12 cellular contexts compared by ENCODE assay signal in the genomic region with DNA sequence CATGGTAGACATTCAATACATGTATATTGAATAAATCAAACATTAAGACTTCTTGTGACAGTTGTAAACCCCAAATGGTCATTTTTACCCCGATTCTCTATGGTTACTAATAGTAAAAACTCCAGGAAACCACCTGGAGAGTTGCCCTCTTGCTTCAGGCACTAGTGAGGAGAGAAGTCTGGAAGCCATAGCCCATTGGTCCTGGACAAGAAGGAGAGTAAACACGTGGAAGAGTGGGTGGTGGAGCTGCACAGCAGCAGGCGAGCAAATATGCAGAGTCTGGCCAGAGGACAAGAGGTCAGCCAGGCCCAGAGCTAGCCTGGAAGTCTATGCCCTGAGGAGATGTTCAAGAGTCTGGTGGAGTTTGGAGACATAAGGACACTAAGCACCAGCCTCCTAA. TPM values are rescaled to one million over a fixed set of nuclear protein-coding genes. Genes with fewer than 3 reads are reported as not detected.
DNase-seq lines count a peak whose midpoint lies in the region; ATAC-seq, FAIRE-seq and TF ChIP-seq lines count a peak whose summit lies in the region.
"Had no signal": no experiment of that assay in that cellular context is flagged by ENCODE, and none has a peak within 500 bp of the region (broad histone marks: within the 10 kb centered on the region; RNA-seq: fewer than 3 reads in every experiment).

No MANE protein-coding gene starts in this region.

- no peak for TF ChIP-seq EP300 in K562 (IDR thresholded peaks at IDR 0.05; ENCODE audit: low read length)

- H3K27me3 ChIP-seq in K562 (ENCODE audit: control insufficient read depth in 2 of 2, insufficient read depth in 2 of 2, low read length in 2 of 2) = no peaks in the 10 kb centered on the region
- no peaks in the 10 kb centered on the region for H3K27me3 ChIP-seq in stomach smooth muscle (ENCODE audit: control insufficient read depth in 1 of 2, insufficient read depth in 2 of 2, low read length in 2 of 2)

- no TSS peak for BruUV-seq in K562 (replicated peaks; lab: Mats Ljungman, UMichigan)

- H3K9me3 Mint-ChIP-seq in stimulated activated memory B cell treated with anti-CD40 and anti-IgM and Interleukin-4, amounts not matched to agents 10 μg/mL and 1 μg/mL and 100 μg/mL, for 72 hours = no peaks in the 10 kb centered on the region

- H3K4me1 ChIP-seq in K562 (replicated peaks in 1 of 2; ENCODE audit: control insufficient read depth in 2 of 2, insufficient read depth in 2 of 2, low read length in 2 of 2) = peaks cover 30 to 38% of the 10 kb centered on the region in 2 experiments
- peaks cover 52% of the 10 kb centered on the region for H3K4me1 ChIP-seq in stomach smooth muscle (ENCODE audit: control insufficient read depth, insufficient read depth, low read length)
- H3K4me1 ChIP-seq: foreskin keratinocyte had no signal

- intact Hi-C loops in K562 (cut with micrococcal nuclease) = loop anchor here (1.0 to 10.0 kb wide), 4 partner anchors 19 to 263 kb away; a partner anchor contains a TSS

- DNase-seq in GM04504 (ENCODE audit: low read depth) (peak; percentile 98), K562 (ENCODE audit: extremely low read depth in 1 of 4, low spot score in 3 of 4) (peak in 1 of 4 experiments; percentile 37), hepatic stellate cell (ENCODE audit: low spot score) (peak; percentile 39), HEK293T (ENCODE audit: extremely low spot score) (no peak), cortex of kidney (lab: John Stamatoyannopoulos, UW) (no peak)
- DNase-seq: foreskin keratinocyte, NCI-H187 treated with DMSO at 0.1 percent for 48 hours had no signal

- no peak overlapping the region for H3K4me3 Mint-ChIP-seq in stimulated activated memory B cell treated with anti-CD40 and anti-IgM and Interleukin-4, amounts not matched to agents 10 μg/mL and 1 μg/mL and 100 μg/mL, for 72 hours

- no peaks in the 10 kb centered on the region for H3K9me1 ChIP-seq in K562 (ENCODE audit: control insufficient read depth, insufficient read depth, low read length)

- ATAC-seq in K562 = no peak; the same call in 2 of the 3 replicates
- no peak for ATAC-seq in stimulated activated memory B cell treated with anti-CD40 and anti-IgM and Interleukin-4, amounts not matched to agents 10 μg/mL and 1 μg/mL and 100 μg/mL, for 72 hours
- no peak for ATAC-seq in GM18907 (IDR thresholded peaks at IDR 0.05; ENCODE audit: unreplicated experiment)
- ATAC-seq: foreskin keratinocyte, left colon had no signal

- H3K36me3 ChIP-seq in K562 (ENCODE audit: control insufficient read depth, insufficient read depth, low read length) (no peaks in the 10 kb centered on the region), stomach smooth muscle (ENCODE audit: control insufficient read depth in 2 of 2, insufficient read depth in 2 of 2, low read length in 2 of 2) (peaks cover 22 to 24% of the 10 kb centered on the region in 2 donors)

- H3K9me3 ChIP-seq in K562 (replicated peaks; ENCODE audit: control insufficient read depth, insufficient read depth, low read depth, low read length) (no peaks in the 10 kb centered on the region), stomach smooth muscle (ENCODE audit: control insufficient read depth in 2 of 2, low read length in 2 of 2) (no peaks in the 10 kb centered on the region)

- H3K9ac ChIP-seq in K562 (ENCODE audit: insufficient read depth in 1 of 2, low read depth in 2 of 2, low read length in 2 of 2) (no peak overlapping the region), stomach smooth muscle (ENCODE audit: low read length in 2 of 2) (no peak overlapping the region)

- H2AFZ ChIP-seq in K562 (ENCODE audit: low read depth, low read length) = peak overlapping the region; percentile 36

- 9% methylated on average over 3 of the region's 3 CpGs for WGBS in K562 (ENCODE audit: insufficient coverage, low coverage, missing lambda C conversion rate)

- H3K27me3 Mint-ChIP-seq in stimulated activated memory B cell treated with anti-CD40 and anti-IgM and Interleukin-4, amounts not matched to agents 10 μg/mL and 1 μg/mL and 100 μg/mL, for 72 hours = no peaks in the 10 kb centered on the region

- H3K27ac ChIP-seq in K562 (ENCODE audit: extremely low read depth, low read depth, low read length) (no peak overlapping the region), stomach smooth muscle (ENCODE audit: low read length) (peak overlapping the region; percentile 62)
- H3K27ac ChIP-seq: foreskin keratinocyte had no signal

- no peak for TF ChIP-seq POLR2A in K562 (conservative IDR thresholded peaks at IDR 0.05)

- no peaks in the 10 kb centered on the region for H3K79me2 ChIP-seq in K562 (ENCODE audit: control insufficient read depth, insufficient read depth, low read length)

- in situ Hi-C loops in K562 (cut with MboI) = no loop called here

- TF ChIP-seq CTCF in K562 (IDR thresholded peaks at IDR 0.05 in 2 of 3, conservative IDR thresholded peaks at IDR 0.05 in 1 of 3; ENCODE audit: insufficient read depth in 2 of 3, low read depth in 1 of 3, low read length in 3 of 3) = no peak

- no peak overlapping the region for H3K27ac Mint-ChIP-seq in stimulated activated memory B cell treated with anti-CD40 and anti-IgM and Interleukin-4, amounts not matched to agents 10 μg/mL and 1 μg/mL and 100 μg/mL, for 72 hours

- no peak overlapping the region for H3K4me2 ChIP-seq in K562 (ENCODE audit: insufficient read depth, low read length)

- CTCF ChIA-PET in K562 (lab: Yijun Ruan, JAX; ENCODE audit: low intra/inter-chr PET ratio) (no interaction called here), HEK293T (lab: Yijun Ruan, JAX) (no interaction called here)

- no peak overlapping the region for H3K4me3 ChIP-seq in K562
- no peak overlapping the region for H3K4me3 ChIP-seq in stomach smooth muscle (ENCODE audit: low read length in 2 of 2)

- H4K20me1 ChIP-seq in K562 (replicated peaks; ENCODE audit: control insufficient read depth, insufficient read depth, low read length) = no peaks in the 10 kb centered on the region

- POLR2A ChIA-PET in K562 (lab: Yijun Ruan, JAX) (interaction anchor here (0.7 to 2.9 kb wide), 2 partner anchors 11 to 72 kb away, joined by 3 to 12 read pairs; no protein-coding TSS in a partner anchor), HEK293T (lab: Yijun Ruan, JAX) (interaction anchor here (0.7 to 1.5 kb wide), 5 partner anchors 9 to 46 kb away, joined by 3 to 4 read pairs (median 3); a partner anchor contains a TSS)

- H3K4me1 Mint-ChIP-seq in stimulated activated memory B cell treated with anti-CD40 and anti-IgM and Interleukin-4, amounts not matched to agents 10 μg/mL and 1 μg/mL and 100 μg/mL, for 72 hours = peaks cover 6% of the 10 kb centered on the region

- H3K36me3 Mint-ChIP-seq in stimulated activated memory B cell treated with anti-CD40 and anti-IgM and Interleukin-4, amounts not matched to agents 10 μg/mL and 1 μg/mL and 100 μg/mL, for 72 hours = no peaks in the 10 kb centered on the region

- no peak for TF ChIP-seq RAD21 in K562 (CRISPR knock-in tag; conservative IDR thresholded peaks at IDR 0.05 in 1 of 2, IDR thresholded peaks at IDR 0.05 in 1 of 2)

- no peak for FAIRE-seq in K562 (lab: Jason Lieb, UNC)
- FAIRE-seq: RCC 7860 had no signal

RNA-seq across cellular contexts. Expression of a gene that starts 17.7 kb away (rescaled TPM):
- total RNA-seq in K562 (2011; cell fraction: chromatin; rRNA removed; ENCODE audit: low replicate concordance) = 0.79 and 2.3 TPM in 2 replicates
- total RNA-seq in K562 (2011; cell fraction: nucleolus; rRNA removed) = 1.4 and 1.5 TPM in 2 replicates
- total RNA-seq in K562 (2011; cell fraction: nucleoplasm; rRNA removed) = 0.81 and 0.92 TPM in 2 replicates
- 0.09 and 0.20 TPM in 2 replicates for total RNA-seq in K562 (2014; rRNA removed)
- total RNA-seq in K562 (2014; rRNA removed; fragmentation: Illumina TruSeq; extraction: Trizol) = 0.04 and 0.06 TPM in 2 replicates
- total RNA-seq in K562 (2015; rRNA removed; fragmentation: Illumina TruSeq; extraction: Trizol) = 0.14 and 0.19 TPM in 2 replicates
- 0.45 and 0.49 TPM in 2 replicates for total RNA-seq in K562 (2021)
- polyA plus RNA-seq in K562 (2011; rRNA removed) = 0.08 and 0.23 TPM in 2 replicates
- 0.12 and 0.16 TPM in 2 replicates for polyA plus RNA-seq in K562 (2011; cell fraction: cytosol; rRNA removed)
- 0.74 and 1.4 TPM in 2 replicates for polyA plus RNA-seq in K562 (2011; cell fraction: nucleus; rRNA removed)
- polyA plus RNA-seq in K562 (2012) = 0.27 and 0.53 TPM in 2 replicates
- polyA plus RNA-seq in K562 (2014; fragmentation: Illumina TruSeq; extraction: Trizol) = 0.17 and 0.18 TPM in 2 replicates
- polyA plus RNA-seq in K562 (2014; fragmentation: Nextera tagmentation; extraction: Ambion mirVana) = not detected
- under 0.01 and 0.19 TPM in 2 replicates for polyA plus RNA-seq in K562 (2014; rRNA removed)
- 0.18 and 0.21 TPM in 2 replicates for polyA minus RNA-seq in K562 (2011; rRNA and poly(A)+ RNA removed)
- 0.48 and 0.91 TPM in 2 replicates for polyA minus RNA-seq in K562 (2011; cell fraction: cytosol; rRNA and poly(A)+ RNA removed)
- 0.54 and 0.78 TPM in 2 replicates for polyA minus RNA-seq in K562 (2011; cell fraction: nucleus; rRNA and poly(A)+ RNA removed)

RNA-seq across cellular contexts. Expression of a gene that starts 18.6 kb away (rescaled TPM):
- total RNA-seq in K562 (2011; cell fraction: chromatin; rRNA removed; ENCODE audit: low replicate concordance) = 85.5 and 108 TPM in 2 replicates
- 98.2 and 104 TPM in 2 replicates for total RNA-seq in K562 (2011; cell fraction: nucleolus; rRNA removed)
- 118 and 162 TPM in 2 replicates for total RNA-seq in K562 (2011; cell fraction: nucleoplasm; rRNA removed)
- total RNA-seq in K562 (2014; rRNA removed) (11.9 and 16.6 TPM in 2 replicates), K562 (2014; rRNA removed; fragmentation: Illumina TruSeq; extraction: Trizol) (7.5 TPM in 2 replicates), K562 (2015; rRNA removed; fragmentation: Illumina TruSeq; extraction: Trizol) (15.0 and 16.3 TPM in 2 replicates), K562 (2021) (45.5 and 50.2 TPM in 2 replicates)
- polyA plus RNA-seq in K562 (2011; rRNA removed) (29.4 and 54.6 TPM in 2 replicates), K562 (2014; fragmentation: Illumina TruSeq; extraction: Trizol) (59.9 and 75.8 TPM in 2 replicates), K562 (2014; fragmentation: Nextera tagmentation; extraction: Ambion mirVana) (10 to 100 TPM in 1 of 2 experiments, 1 to 10 TPM in 1; 9.4 to 15.7 TPM), K562 (2014; rRNA removed) (25.8 and 38.7 TPM in 2 replicates)
- polyA plus RNA-seq in K562 (2011; cell fraction: cytosol; rRNA removed) = 35.7 and 56.0 TPM in 2 replicates
- polyA plus RNA-seq in K562 (2011; cell fraction: nucleus; rRNA removed) = 88.3 and 109 TPM in 2 replicates
- polyA plus RNA-seq in K562 (2012) = 62.0 and 173 TPM in 2 replicates
- polyA minus RNA-seq in K562 (2011; rRNA and poly(A)+ RNA removed) = 27.0 and 40.7 TPM in 2 replicates
- polyA minus RNA-seq in K562 (2011; cell fraction: cytosol; rRNA and poly(A)+ RNA removed) = 42.1 and 45.9 TPM in 2 replicates
- 22.3 and 26.4 TPM in 2 replicates for polyA minus RNA-seq in K562 (2011; cell fraction: nucleus; rRNA and poly(A)+ RNA removed)

RNA-seq across cellular contexts. Expression of a gene that starts 25.9 kb away (rescaled TPM):
- total RNA-seq in K562 (2011; cell fraction: chromatin; rRNA removed; ENCODE audit: low replicate concordance) = 41.3 and 76.7 TPM in 2 replicates
- 44.1 and 46.0 TPM in 2 replicates for total RNA-seq in K562 (2011; cell fraction: nucleolus; rRNA removed)
- 51.3 and 101 TPM in 2 replicates for total RNA-seq in K562 (2011; cell fraction: nucleoplasm; rRNA removed)
- 131 and 181 TPM in 2 replicates for total RNA-seq in K562 (2014; rRNA removed)
- total RNA-seq in K562 (2014; rRNA removed; fragmentation: Illumina TruSeq; extraction: Trizol) = 78.6 and 96.2 TPM in 2 replicates
- 89.5 and 105 TPM in 2 replicates for total RNA-seq in K562 (2015; rRNA removed; fragmentation: Illumina TruSeq; extraction: Trizol)
- total RNA-seq in K562 (2021) = 153 and 154 TPM in 2 replicates
- polyA plus RNA-seq in K562 (2011; rRNA removed) = 166 and 197 TPM in 2 replicates
- 173 and 272 TPM in 2 replicates for polyA plus RNA-seq in K562 (2011; cell fraction: cytosol; rRNA removed)
- 214 and 295 TPM in 2 replicates for polyA plus RNA-seq in K562 (2011; cell fraction: nucleus; rRNA removed)
- 232 and 237 TPM in 2 replicates for polyA plus RNA-seq in K562 (2012)
- 120 and 148 TPM in 2 replicates for polyA plus RNA-seq in K562 (2014; fragmentation: Illumina TruSeq; extraction: Trizol)
- 10 to 100 TPM; 19.5 to 28.2 TPM for polyA plus RNA-seq in K562 (2014; fragmentation: Nextera tagmentation; extraction: Ambion mirVana)
- polyA plus RNA-seq in K562 (2014; rRNA removed) = 121 and 186 TPM in 2 replicates
- 36.3 and 56.6 TPM in 2 replicates for polyA minus RNA-seq in K562 (2011; rRNA and poly(A)+ RNA removed)
- polyA minus RNA-seq in K562 (2011; cell fraction: cytosol; rRNA and poly(A)+ RNA removed) = 49.1 and 55.1 TPM in 2 replicates
- polyA minus RNA-seq in K562 (2011; cell fraction: nucleus; rRNA and poly(A)+ RNA removed) = 25.6 and 30.0 TPM in 2 replicates

RNA-seq across cellular contexts. Expression of a gene that starts 34.3 kb away (rescaled TPM):
- total RNA-seq in K562 (2011; cell fraction: chromatin; rRNA removed; ENCODE audit: low replicate concordance) = 143 and 177 TPM in 2 replicates
- 86.9 and 104 TPM in 2 replicates for total RNA-seq in K562 (2011; cell fraction: nucleolus; rRNA removed)
- total RNA-seq in K562 (2011; cell fraction: nucleoplasm; rRNA removed) = 98.0 and 109 TPM in 2 replicates
- total RNA-seq in K562 (2014; rRNA removed) (43.3 and 54.7 TPM in 2 replicates), K562 (2014; rRNA removed; fragmentation: Illumina TruSeq; extraction: Trizol) (47.0 and 50.4 TPM in 2 replicates), K562 (2015; rRNA removed; fragmentation: Illumina TruSeq; extraction: Trizol) (57.3 and 59.0 TPM in 2 replicates), K562 (2021) (57.9 and 58.9 TPM in 2 replicates)
- polyA plus RNA-seq in K562 (2011; rRNA removed) (95.9 and 108 TPM in 2 replicates), K562 (2014; fragmentation: Illumina TruSeq; extraction: Trizol) (83.6 and 86.9 TPM in 2 replicates), K562 (2014; fragmentation: Nextera tagmentation; extraction: Ambion mirVana) (10 to 100 TPM; 49.3 to 85.1 TPM), K562 (2014; rRNA removed) (54.5 and 57.3 TPM in 2 replicates)
- polyA plus RNA-seq in K562 (2011; cell fraction: cytosol; rRNA removed) = 106 and 115 TPM in 2 replicates
- 190 and 247 TPM in 2 replicates for polyA plus RNA-seq in K562 (2011; cell fraction: nucleus; rRNA removed)
- 56.9 and 91.3 TPM in 2 replicates for polyA plus RNA-seq in K562 (2012)
- 81.2 and 84.6 TPM in 2 replicates for polyA minus RNA-seq in K562 (2011; rRNA and poly(A)+ RNA removed)
- polyA minus RNA-seq in K562 (2011; cell fraction: cytosol; rRNA and poly(A)+ RNA removed) = 31.6 and 38.1 TPM in 2 replicates
- polyA minus RNA-seq in K562 (2011; cell fraction: nucleus; rRNA and poly(A)+ RNA removed) = 49.8 and 82.9 TPM in 2 replicates

RNA-seq across cellular contexts. Expression of a gene that starts 34.5 kb away (rescaled TPM):
- 45.2 and 53.8 TPM in 2 replicates for total RNA-seq in K562 (2011; cell fraction: chromatin; rRNA removed; ENCODE audit: low replicate concordance)
- 28.2 and 28.5 TPM in 2 replicates for total RNA-seq in K562 (2011; cell fraction: nucleolus; rRNA removed)
- total RNA-seq in K562 (2011; cell fraction: nucleoplasm; rRNA removed) = 33.8 and 40.3 TPM in 2 replicates
- total RNA-seq in K562 (2014; rRNA removed) (27.9 and 47.5 TPM in 2 replicates), K562 (2014; rRNA removed; fragmentation: Illumina TruSeq; extraction: Trizol) (33.5 and 37.0 TPM in 2 replicates), K562 (2015; rRNA removed; fragmentation: Illumina TruSeq; extraction: Trizol) (31.5 and 32.6 TPM in 2 replicates), K562 (2021) (41.0 and 47.2 TPM in 2 replicates)
- polyA plus RNA-seq in K562 (2011; rRNA removed) (28.1 and 29.8 TPM in 2 replicates), K562 (2014; fragmentation: Illumina TruSeq; extraction: Trizol) (34.6 and 47.3 TPM in 2 replicates), K562 (2014; fragmentation: Nextera tagmentation; extraction: Ambion mirVana) (10 to 100 TPM in 1 of 2 experiments, 1 to 10 TPM in 1; 5.7 to 11.4 TPM), K562 (2014; rRNA removed) (26.1 and 33.4 TPM in 2 replicates)
- polyA plus RNA-seq in K562 (2011; cell fraction: cytosol; rRNA removed) = 10.9 and 15.1 TPM in 2 replicates
- polyA plus RNA-seq in K562 (2011; cell fraction: nucleus; rRNA removed) = 30.2 and 30.7 TPM in 2 replicates
- polyA plus RNA-seq in K562 (2012) = 22.8 and 24.8 TPM in 2 replicates
- polyA minus RNA-seq in K562 (2011; rRNA and poly(A)+ RNA removed) = 19.2 and 20.6 TPM in 2 replicates
- polyA minus RNA-seq in K562 (2011; cell fraction: cytosol; rRNA and poly(A)+ RNA removed) = 8.9 and 17.8 TPM in 2 replicates
- 29.8 and 39.9 TPM in 2 replicates for polyA minus RNA-seq in K562 (2011; cell fraction: nucleus; rRNA and poly(A)+ RNA removed)

Comparison
In these comparisons a context has a peak if more than half of its experiments do, and no peak if none do; other contexts are left out.
1. DNase-seq: peak in GM04504 (single experiment) and hepatic stellate cell (single experiment); none in HEK293T (single experiment) and cortex of kidney (single experiment).